10 cellular contexts compared by ENCODE assay signal in genomic region chr3:98565237-98565643, GRCh38. TPM values are rescaled to one million over a fixed set of nuclear protein-coding genes. Genes with fewer than 3 reads are reported as not detected.
DNase-seq lines count a peak whose midpoint lies in the region; ATAC-seq lines count a peak whose summit lies in the region.
"Had no signal": no experiment of that assay in that cellular context is flagged by ENCODE, and none has a peak within 500 bp of the region (broad histone marks: within the 10 kb centered on the region; RNA-seq: fewer than 3 reads in every experiment).

No MANE protein-coding gene starts in this region.

- peak overlapping the region; percentile 96 for H3K27ac Mint-ChIP-seq in activated T-helper 17 cell treated with anti-CD3 and anti-CD28 coated beads, Interleukin-2, amount 50 U/mL, for 72 hours
- H3K27ac Mint-ChIP-seq in stimulated activated memory B cell treated with anti-CD40 and anti-IgM and Interleukin-4, amounts not matched to agents 10 μg/mL and 1 μg/mL and 100 μg/mL, for 72 hours, result peak overlapping the region; percentile 86

- H3K4me1 Mint-ChIP-seq in activated T-cell treated with anti-CD3 and anti-CD28 coated beads, Interleukin-2, amount 50 U/mL, for 4 hours (ENCODE audit: low read depth), result peaks cover 71% of the 10 kb centered on the region
- H3K4me1 Mint-ChIP-seq in activated T-helper 17 cell treated with anti-CD3 and anti-CD28 coated beads, Interleukin-2, amount 50 U/mL, for 72 hours, result peaks cover 32% of the 10 kb centered on the region
- peaks cover 41% of the 10 kb centered on the region for H3K4me1 Mint-ChIP-seq in stimulated activated memory B cell treated with anti-CD40 and anti-IgM and Interleukin-4, amounts not matched to agents 10 μg/mL and 1 μg/mL and 100 μg/mL, for 72 hours

- H3K9me3 Mint-ChIP-seq in activated T-cell treated with anti-CD3 and anti-CD28 coated beads, Interleukin-2, amount 50 U/mL, for 4 hours, result peaks cover 3% of the 10 kb centered on the region
- no peaks in the 10 kb centered on the region for H3K9me3 Mint-ChIP-seq in activated T-helper 17 cell treated with anti-CD3 and anti-CD28 coated beads, Interleukin-2, amount 50 U/mL, for 72 hours
- H3K9me3 Mint-ChIP-seq in stimulated activated memory B cell treated with anti-CD40 and anti-IgM and Interleukin-4, amounts not matched to agents 10 μg/mL and 1 μg/mL and 100 μg/mL, for 72 hours, result peaks cover 2% of the 10 kb centered on the region

- H3K4me3 Mint-ChIP-seq in activated T-cell treated with anti-CD3 and anti-CD28 coated beads, Interleukin-2, amount 50 U/mL, for 4 hours, result peak overlapping the region; percentile 11
- peak overlapping the region; percentile 46 for H3K4me3 Mint-ChIP-seq in activated T-helper 17 cell treated with anti-CD3 and anti-CD28 coated beads, Interleukin-2, amount 50 U/mL, for 72 hours
- no peak overlapping the region for H3K4me3 Mint-ChIP-seq in stimulated activated memory B cell treated with anti-CD40 and anti-IgM and Interleukin-4, amounts not matched to agents 10 μg/mL and 1 μg/mL and 100 μg/mL, for 72 hours

- no peaks in the 10 kb centered on the region for H3K27me3 Mint-ChIP-seq in activated T-cell treated with anti-CD3 and anti-CD28 coated beads, Interleukin-2, amount 50 U/mL, for 4 hours (ENCODE audit: low read depth)
- H3K27me3 Mint-ChIP-seq in activated T-helper 17 cell treated with anti-CD3 and anti-CD28 coated beads, Interleukin-2, amount 50 U/mL, for 72 hours, result no peaks in the 10 kb centered on the region
- no peaks in the 10 kb centered on the region for H3K27me3 Mint-ChIP-seq in stimulated activated memory B cell treated with anti-CD40 and anti-IgM and Interleukin-4, amounts not matched to agents 10 μg/mL and 1 μg/mL and 100 μg/mL, for 72 hours

- no peak for DNase-seq in activated T-cell treated with anti-CD3 and anti-CD28 coated beads, Interleukin-2, amount 50 U/mL, for 4 hours
- no peak for DNase-seq in activated T-cell treated with anti-CD3 and anti-CD28 coated beads, Interleukin-2, amount 50 U/mL, for 48 hours
- DNase-seq in glomerular visceral epithelial cell (ENCODE audit: extremely low spot score) (no peak), GOT3 (lab: John Stamatoyannopoulos, UW) (no peak), kidney tubule cell (ENCODE audit: low spot score) (no peak)
- DNase-seq: colonic mucosa, H7 had no signal

- H3K36me3 Mint-ChIP-seq in activated T-cell treated with anti-CD3 and anti-CD28 coated beads, Interleukin-2, amount 50 U/mL, for 4 hours (ENCODE audit: insufficient read depth), result no peaks in the 10 kb centered on the region
- no peaks in the 10 kb centered on the region for H3K36me3 Mint-ChIP-seq in activated T-helper 17 cell treated with anti-CD3 and anti-CD28 coated beads, Interleukin-2, amount 50 U/mL, for 72 hours (ENCODE audit: low read depth)
- H3K36me3 Mint-ChIP-seq in stimulated activated memory B cell treated with anti-CD40 and anti-IgM and Interleukin-4, amounts not matched to agents 10 μg/mL and 1 μg/mL and 100 μg/mL, for 72 hours, result no peaks in the 10 kb centered on the region

- ATAC-seq in activated T-cell treated with anti-CD3 and anti-CD28 coated beads, Interleukin-2, amount 50 U/mL, for 4 hours, result peak; percentile 51 to 55
- ATAC-seq in HG02884 (IDR thresholded peaks at IDR 0.05; ENCODE audit: unreplicated experiment), result peak; percentile 25
- ATAC-seq in activated T-helper 17 cell treated with anti-CD3 and anti-CD28 coated beads, Interleukin-2, amount 50 U/mL, for 72 hours (replicated peaks), result peak; percentile 61
- no peak for ATAC-seq in stimulated activated memory B cell treated with anti-CD40 and anti-IgM and Interleukin-4, amounts not matched to agents 10 μg/mL and 1 μg/mL and 100 μg/mL, for 72 hours

RNA-seq across cellular contexts. Expression of gene CPOX, which starts 28.2 kb away (rescaled TPM):
- 10 to 100 TPM; 46.0 to 50.0 (median 48.5) TPM for total RNA-seq in activated T-cell treated with anti-CD3 and anti-CD28 coated beads, Interleukin-2, amount 50 U/mL, for 4 hours
- total RNA-seq in activated T-helper 17 cell treated with anti-CD3 and anti-CD28 coated beads, Interleukin-2, amount 50 U/mL, for 72 hours, result 10 to 100 TPM; 64.2 to 75.9 TPM

RNA-seq across cellular contexts. Expression of gene GPR15, which starts 33.5 kb away (rescaled TPM):
- 1 to 10 TPM; 1.4 to 2.0 (median 1.5) TPM for total RNA-seq in activated T-cell treated with anti-CD3 and anti-CD28 coated beads, Interleukin-2, amount 50 U/mL, for 4 hours
- total RNA-seq in activated T-helper 17 cell treated with anti-CD3 and anti-CD28 coated beads, Interleukin-2, amount 50 U/mL, for 72 hours, result 10 to 100 TPM; 24.0 to 52.1 TPM
- total RNA-seq: H7 had no signal

RNA-seq across cellular contexts. Expression of gene CLDND1, which starts 42.5 kb away (rescaled TPM):
- total RNA-seq in activated T-cell treated with anti-CD3 and anti-CD28 coated beads, Interleukin-2, amount 50 U/mL, for 4 hours, result 100 to 1,000 TPM; 222 to 249 (median 241) TPM
- 100 to 1,000 TPM; 300 to 381 TPM for total RNA-seq in activated T-helper 17 cell treated with anti-CD3 and anti-CD28 coated beads, Interleukin-2, amount 50 U/mL, for 72 hours

Comparison
In these comparisons a context has a peak if more than half of its experiments do, and no peak if none do; other contexts are left out.
1. RNA of gene GPR15, which starts 33.5 kb away (total RNA-seq): 24.0 to 52.1 TPM in activated T-helper 17 cell treated with anti-CD3 and anti-CD28 coated beads, Interleukin-2, amount 50 U/mL, for 72 hours; 1.4 to 2.0 TPM in activated T-cell treated with anti-CD3 and anti-CD28 coated beads, Interleukin-2, amount 50 U/mL, for 4 hours; every median in the first group is over 4 times any median in the second.